1 cellular context compared by ENCODE assay signal in genomic region chr20:31475032-31475431, GRCh38.
TF ChIP-seq lines count a peak whose summit lies in the region.

DEFB124 (minus strand) TSS chr20:31475127; CDS start chr20:31473013, 2,114 bp downstream.
REM1 (plus strand) TSS chr20:31475288; CDS start chr20:31476446, 1,158 bp downstream.

TF ChIP-seq in A549, 52 proteins besides CTCF, POLR2A, EP300 and RAD21:
- TF ChIP-seq REST (IDR thresholded peaks at IDR 0.05) (no peak), MYC (IDR thresholded peaks at IDR 0.05; ENCODE audit: borderline replicate concordance, low read length) (no peak), EHMT2 (IDR thresholded peaks at IDR 0.05; ENCODE audit: low read depth) (no peak), HDAC2 (IDR thresholded peaks at IDR 0.05) (no peak), CBX2 (IDR thresholded peaks at IDR 0.05; ENCODE audit: borderline replicate concordance, low read depth) (no peak), KDM1A (IDR thresholded peaks at IDR 0.05; ENCODE audit: low read depth) (no peak), JUNB (IDR thresholded peaks at IDR 0.05) (no peak), ZFP36 (IDR thresholded peaks at IDR 0.05; ENCODE audit: borderline replicate concordance, partially characterized antibody) (no peak), POLR2AphosphoS2 (conservative IDR thresholded peaks at IDR 0.05; ENCODE audit: low read length) (no peak), SMC3 (IDR thresholded peaks at IDR 0.05) (no peak), FOSL2 (IDR thresholded peaks at IDR 0.05) (no peak), FOSL2 (CRISPR knock-in tag; IDR thresholded peaks at IDR 0.05) (no peak), GATA3 (IDR thresholded peaks at IDR 0.05; ENCODE audit: borderline replicate concordance) (no peak), FOSB (CRISPR knock-in tag; IDR thresholded peaks at IDR 0.05) (no peak), RARB (CRISPR knock-in tag; IDR thresholded peaks at IDR 0.05) (no peak), JUN (IDR thresholded peaks at IDR 0.05) (no peak), MAZ (IDR thresholded peaks at IDR 0.05; ENCODE audit: borderline replicate concordance, low read depth, low read length) (no peak), EHF (CRISPR knock-in tag; IDR thresholded peaks at IDR 0.05) (no peak), BHLHE40 (IDR thresholded peaks at IDR 0.05; ENCODE audit: low read depth, low read length) (no peak), ELK1 (IDR thresholded peaks at IDR 0.05; ENCODE audit: low read depth, low read length) (no peak), KDM5A (IDR thresholded peaks at IDR 0.05) (no peak)
TF ChIP-seq in A549: peak in this region for 0.
